In genomic region chr7:20785211-20786048, GRCh38 we compare ENCODE assay signal across 8 cellular contexts. TPM values are rescaled to one million over a fixed set of nuclear protein-coding genes. Genes with fewer than 3 reads are reported as not detected.
A peak's percentile ranks its signal among the peaks of the same experiment; 100 is the strongest.
DNase-seq lines count a peak whose midpoint lies in the region; ATAC-seq and TF ChIP-seq lines count a peak whose summit lies in the region.

No MANE protein-coding gene starts in this region.

- H2AFZ ChIP-seq in H9 (ENCODE audit: low read length): no peak overlapping the region

- ATAC-seq in activated CD8-positive, alpha-beta T cell treated with anti-CD3 and anti-CD28 coated beads, Interleukin-2, amount 10 ng/mL, durations not matched to agents 7 days and 5 days: no peak
- no peak for ATAC-seq in HG03095 (IDR thresholded peaks at IDR 0.05; ENCODE audit: unreplicated experiment)

- H3K18ac ChIP-seq in H9 (ENCODE audit: insufficient read length, low read depth, low read length): no peak overlapping the region

- H3K23me2 ChIP-seq in H9 (ENCODE audit: insufficient read length, low read depth, low read length, poor library complexity, severe bottlenecking): peaks cover 36% of the 10 kb centered on the region

- H4K91ac ChIP-seq in H9 (ENCODE audit: insufficient read length, low read depth, low read length): no peak overlapping the region

- intact Hi-C loops in transverse colon (cut with DNase I; ENCODE audit: low total_unique reads): no loop called here

- no peak overlapping the region for H3T11ph ChIP-seq in H9 (ENCODE audit: low read length)

- no peak overlapping the region for H2AK5ac ChIP-seq in H9 (ENCODE audit: insufficient read length, low read length)

- H3K4me1 ChIP-seq in H9 (ENCODE audit: insufficient read depth, low read length) (peaks cover 3% of the 10 kb centered on the region), transverse colon (peaks cover 11 to 43% (median 29%) of the 10 kb centered on the region in 4 donors)

- H3K36me3 ChIP-seq in transverse colon: no peaks in the 10 kb centered on the region

- H3K4me3 Mint-ChIP-seq in H9: peak overlapping the region; percentile 84 to 92
- peak overlapping the region; percentile 60 for H3K4me3 Mint-ChIP-seq in activated CD8-positive, alpha-beta T cell treated with anti-CD3 and anti-CD28 coated beads, Interleukin-2, amount 10 ng/mL, durations not matched to agents 7 days and 5 days

- WGBS in H9 (ENCODE audit: extremely low coverage, insufficient read length, low lambda C conversion rate): no CpG with 5 or more reads among the region's 83 CpGs
- 4 to 9% methylated on average over 9 to 56 of the region's 83 CpGs for WGBS in transverse colon (ENCODE audit: low coverage in 1 of 2), 2 donors

- peak overlapping the region; percentile 21 for H3K4me3 ChIP-seq in AG09309 (ENCODE audit: control insufficient read depth, low read depth, low read length)
- peak overlapping the region in 3 of 4 donors; percentile 4 to 47 (median 24) for H3K4me3 ChIP-seq in transverse colon

- POLR2A ChIA-PET in activated CD8-positive, alpha-beta T cell treated with anti-CD3 and anti-CD28 coated beads, Interleukin-2, amount 10 ng/mL, durations not matched to agents 7 days and 5 days (lab: Charles Lee): no interaction called here

- peaks cover 0 to 4% of the 10 kb centered on the region in 2 experiments; a peak in 2 of 5 replicates for H3K9me3 Mint-ChIP-seq in H9
- H3K9me3 Mint-ChIP-seq in activated CD8-positive, alpha-beta T cell treated with anti-CD3 and anti-CD28 coated beads, Interleukin-2, amount 10 ng/mL, durations not matched to agents 7 days and 5 days (ENCODE audit: insufficient read depth): no peaks in the 10 kb centered on the region

- no peak for TF ChIP-seq POLR2A in transverse colon (IDR thresholded peaks at IDR 0.05)

- H4K5ac ChIP-seq in H9 (ENCODE audit: insufficient read length, low read depth, low read length): no peak overlapping the region

- no peak overlapping the region for H3K9ac ChIP-seq in H9 (ENCODE audit: extremely low read depth, insufficient read length, low read length)

- no peak overlapping the region for H3K4ac ChIP-seq in H9 (ENCODE audit: low read depth, low read length)

- H3K36me3 Mint-ChIP-seq in H9 (ENCODE audit: insufficient read depth in 1 of 3, low read depth in 3 of 3): no peaks in the 10 kb centered on the region
- H3K36me3 Mint-ChIP-seq in activated CD8-positive, alpha-beta T cell treated with anti-CD3 and anti-CD28 coated beads, Interleukin-2, amount 10 ng/mL, durations not matched to agents 7 days and 5 days (ENCODE audit: low read depth): peaks cover 20% of the 10 kb centered on the region

- no peaks in the 10 kb centered on the region for H3K9me3 ChIP-seq in H9 (ENCODE audit: control insufficient read depth, low read depth, low read length)
- H3K9me3 ChIP-seq in transverse colon: no peaks in the 10 kb centered on the region

- H3K27ac Mint-ChIP-seq in H9: no peak overlapping the region; a peak in 1 of 7 replicates
- H3K27ac Mint-ChIP-seq in activated CD8-positive, alpha-beta T cell treated with anti-CD3 and anti-CD28 coated beads, Interleukin-2, amount 10 ng/mL, durations not matched to agents 7 days and 5 days: peak overlapping the region; percentile 60

- no peak overlapping the region; the same call in 1 of the 2 replicates for H3K14ac ChIP-seq in H9 (ENCODE audit: insufficient read depth, low read length)

- H4K20me1 ChIP-seq in H9 (ENCODE audit: control insufficient read depth, insufficient read depth, insufficient read length): no peaks in the 10 kb centered on the region

- TF ChIP-seq EP300 in transverse colon (IDR thresholded peaks at IDR 0.05; ENCODE audit: low read depth): no peak

- TF ChIP-seq CTCF in AG09309 (IDR thresholded peaks at IDR 0.05; ENCODE audit: control insufficient read depth, insufficient read depth, low read depth, low read length, missing control alignments) (no peak), H9 (conservative IDR thresholded peaks at IDR 0.05) (no peak; the same call in 2 of the 3 replicates), transverse colon (IDR thresholded peaks at IDR 0.05) (no peak)

- H3K4me2 ChIP-seq in H9 (ENCODE audit: insufficient read depth, insufficient read length, low read length): peak overlapping the region; percentile 96

- no peak overlapping the region for H4K8ac ChIP-seq in H9 (replicated peaks; ENCODE audit: insufficient read length, low read depth, low read length)

- peaks cover 60 to 68% of the 10 kb centered on the region in 2 experiments for H3K4me1 Mint-ChIP-seq in H9
- H3K4me1 Mint-ChIP-seq in activated CD8-positive, alpha-beta T cell treated with anti-CD3 and anti-CD28 coated beads, Interleukin-2, amount 10 ng/mL, durations not matched to agents 7 days and 5 days (ENCODE audit: low read depth): peaks cover 22% of the 10 kb centered on the region

- H3K79me1 ChIP-seq in H9 (ENCODE audit: insufficient read depth, low read depth, low read length, poor library complexity, severe bottlenecking): no peaks in the 10 kb centered on the region

- H2BK20ac ChIP-seq in H9 (ENCODE audit: low read depth, low read length, poor library complexity, severe bottlenecking): no peak overlapping the region

- no peak overlapping the region for H2BK5ac ChIP-seq in H9 (ENCODE audit: insufficient read length, low read length)

- CTCF ChIA-PET in activated CD8-positive, alpha-beta T cell treated with anti-CD3 and anti-CD28 coated beads, Interleukin-2, amount 10 ng/mL, durations not matched to agents 7 days and 5 days (lab: Charles Lee): no interaction called here

- peaks cover 57% of the 10 kb centered on the region for H3K27me3 Mint-ChIP-seq in H9 (ENCODE audit: low read depth)
- peaks cover 70% of the 10 kb centered on the region for H3K27me3 Mint-ChIP-seq in activated CD8-positive, alpha-beta T cell treated with anti-CD3 and anti-CD28 coated beads, Interleukin-2, amount 10 ng/mL, durations not matched to agents 7 days and 5 days (ENCODE audit: low read depth)

- H3K27ac ChIP-seq in H9 (ENCODE audit: insufficient read length, low read depth, low read length) (no peak overlapping the region), transverse colon (no peak overlapping the region)

- DNase-seq in AG09309 (ENCODE audit: low read depth) (no peak), H9 (peak; percentile 67), iPS-NIHi11 (ENCODE audit: low spot score) (peak; percentile 33), transverse colon (no peak), NK-92 (lab: John Stamatoyannopoulos, UW; ENCODE audit: unreplicated experiment) (no peak)
- DNase-seq in activated CD8-positive, alpha-beta T cell treated with anti-CD3 and anti-CD28 coated beads, Interleukin-2, amount 10 ng/mL, durations not matched to agents 7 days and 5 days: no peak
- no peak for DNase-seq in activated CD4-positive, CD25-positive, alpha-beta regulatory T cell (lab: John Stamatoyannopoulos, UW)

- H3K27me3 ChIP-seq in H9 (ENCODE audit: insufficient read depth, low read length): peaks cover 15% of the 10 kb centered on the region; the same call in 1 of the 2 replicates
- H3K27me3 ChIP-seq in transverse colon: peaks cover 100% of the 10 kb centered on the region

- no peak overlapping the region for H3K56ac ChIP-seq in H9 (ENCODE audit: insufficient read length, low read depth, low read length)

- H2BK15ac ChIP-seq in H9 (ENCODE audit: low read depth, low read length): no peak overlapping the region

- H3K23ac ChIP-seq in H9 (ENCODE audit: insufficient read length, low read depth, low read length): no peak overlapping the region

- H3K79me2 ChIP-seq in H9 (ENCODE audit: insufficient read depth, low read length): no peaks in the 10 kb centered on the region

- no peak overlapping the region for H2BK120ac ChIP-seq in H9 (ENCODE audit: low read depth, low read length, poor library complexity, severe bottlenecking)

- in situ Hi-C loops in transverse colon (cut with MboI; ENCODE audit: low pct_ligation_motif_present in 1 of 4, low pct_unique_long_range_greater_than_20kb in 1 of 4, low sequenced_read_pairs in 3 of 4): loop anchor here (25.0 kb wide), 3 partner anchors 452 to 727 kb away; no protein-coding TSS in a partner anchor

- no peak overlapping the region for H2BK12ac ChIP-seq in H9 (ENCODE audit: insufficient read length, low read depth, low read length)

RNA-seq across cellular contexts. Expression of gene SP8, which starts 1.3 kb away (rescaled TPM):
- total RNA-seq in H9 (2021): 3.5 TPM in 2 replicates
- not detected for total RNA-seq in activated CD8-positive, alpha-beta T cell treated with anti-CD3 and anti-CD28 coated beads, Interleukin-2, amount 10 ng/mL, durations not matched to agents 7 days and 5 days
- total RNA-seq in transverse colon: not detected

Comparison
In these comparisons a context has a peak if more than half of its experiments do, and no peak if none do; other contexts are left out.
1. DNase-seq: peak in H9 (single experiment) and iPS-NIHi11 (single experiment); none in AG09309 (single experiment), activated CD8-positive, alpha-beta T cell treated with anti-CD3 and anti-CD28 coated beads, Interleukin-2, amount 10 ng/mL, durations not matched to agents 7 days and 5 days (single experiment), transverse colon (single experiment), NK-92 (single experiment) and activated CD4-positive, CD25-positive, alpha-beta regulatory T cell (0 of 4).